In the genomic region with DNA sequence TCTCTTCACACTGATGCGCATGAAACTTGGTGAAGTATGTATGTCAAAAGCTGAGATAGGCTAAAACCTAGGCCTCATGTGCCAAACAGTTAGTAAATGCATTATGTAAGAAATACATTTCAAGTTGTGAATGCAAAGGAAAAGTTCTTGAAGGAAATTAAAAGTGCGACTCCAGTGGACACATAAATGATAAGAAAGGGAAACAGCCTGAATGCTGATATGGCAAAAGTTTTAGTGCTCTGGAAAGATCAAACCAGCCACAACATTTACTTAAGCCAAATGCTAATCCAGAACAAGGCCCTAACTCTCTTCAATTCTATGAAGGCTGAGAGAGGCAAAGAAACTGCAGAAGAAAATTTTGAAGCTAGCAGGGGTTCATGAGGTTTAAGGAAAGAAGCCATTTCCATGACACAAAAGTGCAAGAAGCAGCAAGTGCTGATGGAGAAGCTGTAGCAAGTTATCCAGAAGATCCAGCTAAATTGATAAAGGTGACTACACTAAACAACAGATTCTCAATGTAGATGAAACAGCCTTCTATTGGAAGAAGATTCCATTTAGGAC, we compare ENCODE assay signal across 33 cellular contexts.
"Had no signal": no experiment of that assay in that cellular context is flagged by ENCODE, and none has a peak within 500 bp of the region (broad histone marks: within the 10 kb centered on the region; RNA-seq: fewer than 3 reads in every experiment).

No MANE protein-coding gene starts in this region.

- DNase-seq: activated CD4-positive, alpha-beta memory T cell treated with anti-CD3 and anti-CD28 coated beads for 36 hours; activated CD4-positive, alpha-beta T cell treated with anti-CD3 and anti-CD28 coated beads for 36 hours; activated CD4-positive, alpha-beta T cell treated with anti-CD3 and anti-CD28 coated beads, Interleukin-2, amount 10 ng/mL, durations not matched to agents 24 days and 14 days; activated CD4-positive, CD25-positive, alpha-beta regulatory T cell; activated CD4-positive, CD25-positive, alpha-beta regulatory T cell treated with anti-CD3 and anti-CD28 coated beads, Interleukin-2, amount 50 U/mL, for 72 hours; activated CD8-positive, alpha-beta memory T cell treated with anti-CD3 and anti-CD28 coated beads, Interleukin-2, amount 10 ng/mL, durations not matched to agents 7 days and 5 days; activated CD8-positive, alpha-beta memory T cell treated with anti-CD3 and anti-CD28 coated beads, Interleukin-2, amount 50 U/mL, for 4 hours; activated CD8-positive, alpha-beta T cell treated with anti-CD3 and anti-CD28 coated beads, Interleukin-2, amount 10 ng/mL, durations not matched to agents 7 days and 5 days; activated effector memory CD4-positive, alpha-beta T cell treated with anti-CD3 and anti-CD28 coated beads, Interleukin-2, amount 50 U/mL, for 16 hours; activated naive CD4-positive, alpha-beta T cell treated with anti-CD3 and anti-CD28 coated beads, Interleukin-2, amount 10 ng/mL, durations not matched to agents 7 days and 5 days; activated naive CD8-positive, alpha-beta T cell treated with anti-CD3 and anti-CD28 coated beads, Interleukin-2, amount 10 ng/mL, durations not matched to agents 7 days and 5 days; activated T-cell treated with anti-CD3 and anti-CD28 coated beads, Interleukin-2, amount 50 U/mL, for 1 hour; activated T-cell treated with anti-CD3 and anti-CD28 coated beads, Interleukin-2, amount 50 U/mL, for 48 hours; central memory CD4-positive, alpha-beta T cell; cerebellar nuclear complex; colonic mucosa; effector memory CD4-positive, alpha-beta T cell; esophagus squamous epithelium; foreskin melanocyte; heart right ventricle; T-helper 1 cell; T-helper 17 cell; T1000 had no signal

- H3K27ac ChIP-seq: ascending aorta, breast epithelium, cardiac muscle cell, colonic mucosa, epithelial cell of prostate, esophagus squamous epithelium, gastroesophageal sphincter, heart right ventricle had no signal

- H3K4me1 ChIP-seq: ascending aorta, breast epithelium, colonic mucosa, esophagus squamous epithelium, gastroesophageal sphincter, heart right ventricle had no signal

- H3K27ac Mint-ChIP-seq: activated CD4-positive, alpha-beta memory T cell treated with anti-CD3 and anti-CD28 coated beads for 36 hours; activated CD4-positive, alpha-beta T cell treated with anti-CD3 and anti-CD28 coated beads for 36 hours; activated CD4-positive, alpha-beta T cell treated with anti-CD3 and anti-CD28 coated beads, Interleukin-2, amount 10 ng/mL, durations not matched to agents 24 days and 14 days; activated CD8-positive, alpha-beta memory T cell treated with anti-CD3 and anti-CD28 coated beads, Interleukin-2, amount 10 ng/mL, durations not matched to agents 7 days and 5 days; activated CD8-positive, alpha-beta T cell treated with anti-CD3 and anti-CD28 coated beads, Interleukin-2, amount 10 ng/mL, durations not matched to agents 7 days and 5 days; activated naive CD4-positive, alpha-beta T cell treated with anti-CD3 and anti-CD28 coated beads, Interleukin-2, amount 10 ng/mL, durations not matched to agents 7 days and 5 days; activated naive CD4-positive, alpha-beta T cell treated with anti-CD3 and anti-CD28 coated beads, Interleukin-2, amount 50 U/mL, for 72 hours; activated naive CD8-positive, alpha-beta T cell treated with anti-CD3 and anti-CD28 coated beads, Interleukin-2, amount 10 ng/mL, durations not matched to agents 7 days and 5 days; activated T-helper 1 cell treated with anti-CD3 and anti-CD28 coated beads, Interleukin-12 subunit alpha, Interleukin-12 subunit beta, Interleukin-2, Interleukin-4 antibody, amounts not matched to agents 30 ng/mL and 10 ng/mL and 1 ng/mL, durations not matched to agents 14 hours and 24 hours and 36 hours; activated T-helper 2 cell treated with anti-CD3 and anti-CD28 coated beads, Interferon-gamma antibody, Interleukin-2, Interleukin-4, amounts not matched to agents 10 μg/mL and 5 μg/mL and 100 μg/mL, durations not matched to agents 14 hours and 24 hours and 36 hours; brain; T-helper 17 cell; T-helper 2 cell treated with Interferon-gamma antibody and Interleukin-4, amounts not matched to agents 5 μg/mL and 100 μg/mL, for 36 hours had no signal

- ATAC-seq: activated CD4-positive, alpha-beta T cell treated with anti-CD3 and anti-CD28 coated beads for 36 hours; activated CD8-positive, alpha-beta memory T cell treated with anti-CD3 and anti-CD28 coated beads, Interleukin-2, amount 10 ng/mL, durations not matched to agents 7 days and 5 days; activated CD8-positive, alpha-beta T cell treated with anti-CD3 and anti-CD28 coated beads, Interleukin-2, amount 10 ng/mL, durations not matched to agents 7 days and 5 days; activated naive CD4-positive, alpha-beta T cell treated with anti-CD3 and anti-CD28 coated beads, Interleukin-2, amount 50 U/mL, for 72 hours; gastroesophageal sphincter; heart right ventricle; T-helper 17 cell had no signal

- H3K4me3 ChIP-seq: ascending aorta, breast epithelium, cardiac muscle cell, colonic mucosa, esophagus squamous epithelium, gastroesophageal sphincter, heart right ventricle had no signal

- H3K27me3 ChIP-seq: ascending aorta, breast epithelium, cardiac muscle cell, colonic mucosa, esophagus squamous epithelium, gastroesophageal sphincter, heart right ventricle had no signal

- H3K27me3 Mint-ChIP-seq: activated CD4-positive, alpha-beta memory T cell treated with anti-CD3 and anti-CD28 coated beads for 36 hours; activated CD4-positive, alpha-beta T cell treated with anti-CD3 and anti-CD28 coated beads for 36 hours; activated CD4-positive, alpha-beta T cell treated with anti-CD3 and anti-CD28 coated beads, Interleukin-2, amount 10 ng/mL, durations not matched to agents 24 days and 14 days; activated CD8-positive, alpha-beta memory T cell treated with anti-CD3 and anti-CD28 coated beads, Interleukin-2, amount 10 ng/mL, durations not matched to agents 7 days and 5 days; activated naive CD4-positive, alpha-beta T cell treated with anti-CD3 and anti-CD28 coated beads, Interleukin-2, amount 10 ng/mL, durations not matched to agents 7 days and 5 days; activated naive CD8-positive, alpha-beta T cell treated with anti-CD3 and anti-CD28 coated beads, Interleukin-2, amount 10 ng/mL, durations not matched to agents 7 days and 5 days; T-helper 17 cell had no signal

- H3K9me3 ChIP-seq: colonic mucosa, esophagus squamous epithelium, gastroesophageal sphincter had no signal

- H3K4me3 Mint-ChIP-seq: activated CD4-positive, alpha-beta memory T cell treated with anti-CD3 and anti-CD28 coated beads for 36 hours; activated CD4-positive, alpha-beta T cell treated with anti-CD3 and anti-CD28 coated beads for 36 hours; activated CD4-positive, alpha-beta T cell treated with anti-CD3 and anti-CD28 coated beads, Interleukin-2, amount 10 ng/mL, durations not matched to agents 24 days and 14 days; activated CD8-positive, alpha-beta memory T cell treated with anti-CD3 and anti-CD28 coated beads, Interleukin-2, amount 10 ng/mL, durations not matched to agents 7 days and 5 days; activated CD8-positive, alpha-beta T cell treated with anti-CD3 and anti-CD28 coated beads, Interleukin-2, amount 10 ng/mL, durations not matched to agents 7 days and 5 days; activated naive CD4-positive, alpha-beta T cell treated with anti-CD3 and anti-CD28 coated beads, Interleukin-2, amount 10 ng/mL, durations not matched to agents 7 days and 5 days; activated naive CD8-positive, alpha-beta T cell treated with anti-CD3 and anti-CD28 coated beads, Interleukin-2, amount 10 ng/mL, durations not matched to agents 7 days and 5 days; activated T-helper 1 cell treated with anti-CD3 and anti-CD28 coated beads, Interleukin-12 subunit alpha, Interleukin-12 subunit beta, Interleukin-2, Interleukin-4 antibody, amounts not matched to agents 30 ng/mL and 10 ng/mL and 1 ng/mL, durations not matched to agents 14 hours and 24 hours and 36 hours; brain; T-helper 17 cell; T-helper 2 cell treated with Interferon-gamma antibody and Interleukin-4, amounts not matched to agents 5 μg/mL and 100 μg/mL, for 36 hours had no signal

- H3K36me3 ChIP-seq: ascending aorta, breast epithelium, cardiac muscle cell, colonic mucosa, esophagus squamous epithelium, gastroesophageal sphincter, heart right ventricle had no signal

- H3K4me1 Mint-ChIP-seq: activated CD4-positive, alpha-beta T cell treated with anti-CD3 and anti-CD28 coated beads for 36 hours; activated CD4-positive, alpha-beta T cell treated with anti-CD3 and anti-CD28 coated beads, Interleukin-2, amount 10 ng/mL, durations not matched to agents 24 days and 14 days; activated CD8-positive, alpha-beta memory T cell treated with anti-CD3 and anti-CD28 coated beads, Interleukin-2, amount 10 ng/mL, durations not matched to agents 7 days and 5 days; activated naive CD4-positive, alpha-beta T cell treated with anti-CD3 and anti-CD28 coated beads, Interleukin-2, amount 10 ng/mL, durations not matched to agents 7 days and 5 days; activated naive CD8-positive, alpha-beta T cell treated with anti-CD3 and anti-CD28 coated beads, Interleukin-2, amount 10 ng/mL, durations not matched to agents 7 days and 5 days; brain; T-helper 17 cell had no signal

- H3K36me3 Mint-ChIP-seq: activated CD4-positive, alpha-beta memory T cell treated with anti-CD3 and anti-CD28 coated beads for 36 hours; activated CD8-positive, alpha-beta memory T cell treated with anti-CD3 and anti-CD28 coated beads, Interleukin-2, amount 10 ng/mL, durations not matched to agents 7 days and 5 days; activated naive CD4-positive, alpha-beta T cell treated with anti-CD3 and anti-CD28 coated beads, Interleukin-2, amount 10 ng/mL, durations not matched to agents 7 days and 5 days; activated naive CD4-positive, alpha-beta T cell treated with anti-CD3 and anti-CD28 coated beads, Interleukin-2, amount 50 U/mL, for 72 hours; activated naive CD8-positive, alpha-beta T cell treated with anti-CD3 and anti-CD28 coated beads, Interleukin-2, amount 10 ng/mL, durations not matched to agents 7 days and 5 days had no signal
